ENCODE assay signal across 9 cellular contexts in genomic region chr17:48586355-48586924, GRCh38. TPM values are rescaled to one million over a fixed set of nuclear protein-coding genes. Genes with fewer than 3 reads are reported as not detected.
DNase-seq lines count a peak whose midpoint lies in the region; ATAC-seq and TF ChIP-seq lines count a peak whose summit lies in the region.
"Had no signal": no experiment of that assay in that cellular context is flagged by ENCODE, and none has a peak within 500 bp of the region (broad histone marks: within the 10 kb centered on the region; RNA-seq: fewer than 3 reads in every experiment).

No MANE protein-coding gene starts in this region.

- H3F3A ChIP-seq in smooth muscle cell (ENCODE audit: low read depth), result no peaks in the 10 kb centered on the region

- H3K4me3 ChIP-seq in esophagus squamous epithelium (peak overlapping the region; percentile 48 to 69 (median 63)), smooth muscle cell (peak overlapping the region; percentile 58)

- TF ChIP-seq CTCF in RWPE1 (conservative IDR thresholded peaks at IDR 0.05; ENCODE audit: low read depth), result no peak
- TF ChIP-seq CTCF in esophagus squamous epithelium (IDR thresholded peaks at IDR 0.05), result no peak
- TF ChIP-seq CTCF in smooth muscle cell (IDR thresholded peaks at IDR 0.05; ENCODE audit: borderline replicate concordance, insufficient read depth, poor library complexity, severe bottlenecking), result no peak

- H3K27ac ChIP-seq in RWPE1, result peak overlapping the region; percentile 65
- H3K27ac ChIP-seq in esophagus squamous epithelium, result peak overlapping the region; percentile 71 to 96 (median 86)
- H3K27ac ChIP-seq in smooth muscle cell (ENCODE audit: low read depth), result peak overlapping the region; percentile 1
- H3K27ac ChIP-seq: HL-60 had no signal

- DNase-seq in DMS79 treated with DMSO at 0.1 percent for 48 hours (lab: John Stamatoyannopoulos, UW) (peak; percentile 68), DMS79 (lab: John Stamatoyannopoulos, UW) (no peak), RWPE1 (ENCODE audit: low spot score) (no peak), esophagus squamous epithelium (lab: John Stamatoyannopoulos, UW) (no peak), smooth muscle cell (lab: John Stamatoyannopoulos, UW; ENCODE audit: unreplicated experiment) (no peak), superior temporal gyrus (ENCODE audit: extremely low spot score) (no peak)

- H3K27me3 ChIP-seq in esophagus squamous epithelium, result peaks cover 0 to 100% (median 0%) of the 10 kb centered on the region in 4 donors
- peaks cover 79% of the 10 kb centered on the region for H3K27me3 ChIP-seq in smooth muscle cell (ENCODE audit: low read depth)

- H3K4me1 ChIP-seq in esophagus squamous epithelium, result peaks cover 0 to 57% (median 20%) of the 10 kb centered on the region in 3 donors
- H3K4me1 ChIP-seq in smooth muscle cell (ENCODE audit: low read depth), result no peaks in the 10 kb centered on the region

- CTCF ChIA-PET in RWPE1 (lab: Yijun Ruan, JAX), result interaction anchor here (0.6 to 2.8 kb wide), 3 partner anchors 7 to 144 kb away, joined by 3 to 9 read pairs (median 7); no protein-coding TSS in a partner anchor

- H3K4me2 ChIP-seq in smooth muscle cell, result peak overlapping the region; percentile 86

- WGBS in esophagus squamous epithelium, 2 donors, result 34 to 43% methylated on average over 24 to 29 of the region's 29 CpGs
- WGBS in smooth muscle cell (ENCODE audit: low lambda C conversion rate), result 17% methylated on average over 29 of the region's 29 CpGs

- POLR2A ChIA-PET in RWPE1 (lab: Yijun Ruan, JAX; ENCODE audit: low non-redundant PET), result no interaction called here

- TF ChIP-seq POLR2A in esophagus squamous epithelium (IDR thresholded peaks at IDR 0.05), result no peak

- H3K9me3 ChIP-seq in esophagus squamous epithelium (no peaks in the 10 kb centered on the region), smooth muscle cell (replicated peaks; ENCODE audit: low read depth) (no peaks in the 10 kb centered on the region)

- ATAC-seq in HG03469 (IDR thresholded peaks at IDR 0.05; ENCODE audit: unreplicated experiment) (no peak), GM21526 (IDR thresholded peaks at IDR 0.05; ENCODE audit: low FRiP score, unreplicated experiment) (no peak)

- no peak overlapping the region for H3K9ac ChIP-seq in smooth muscle cell (ENCODE audit: low read depth)

- H4K20me1 ChIP-seq in smooth muscle cell (ENCODE audit: low read depth), result peaks cover 99% of the 10 kb centered on the region

- H3K36me3 ChIP-seq in esophagus squamous epithelium, result no peaks in the 10 kb centered on the region
- H3K36me3 ChIP-seq in smooth muscle cell (ENCODE audit: low read depth), result no peaks in the 10 kb centered on the region

- no peak overlapping the region for H2AFZ ChIP-seq in smooth muscle cell (ENCODE audit: low read depth)

- peaks cover 70% of the 10 kb centered on the region for H3K79me2 ChIP-seq in smooth muscle cell (ENCODE audit: low read depth)

- intact Hi-C loops in esophagus squamous epithelium (cut with DNase I), result no loop called here

RNA-seq across cellular contexts. Expression of gene HOXB3, which starts 3.6 kb away (rescaled TPM):
- total RNA-seq in esophagus squamous epithelium (10 to 100 TPM in 1 of 4 donors, 1 to 10 TPM in 3; 2.5 to 11.1 (median 5.8) TPM), smooth muscle cell (5.1 and 9.1 TPM in 2 replicates)
- polyA plus RNA-seq in smooth muscle cell, result 2.8 and 4.4 TPM in 2 replicates

RNA-seq across cellular contexts. Expression of gene HOXB5, which starts 7.1 kb away (rescaled TPM):
- total RNA-seq in esophagus squamous epithelium (not detected), smooth muscle cell (0.49 and 0.94 TPM in 2 replicates)
- polyA plus RNA-seq in smooth muscle cell, result 1.4 and 1.8 TPM in 2 replicates

RNA-seq across cellular contexts. Expression of gene HOXB4, which starts 8.3 kb away (rescaled TPM):
- total RNA-seq in esophagus squamous epithelium, result 1 to 10 TPM in 3 of 4 donors, under 1 TPM in 1; 0.27 to 2.9 (median 1.8) TPM
- total RNA-seq in smooth muscle cell, result 0.72 and 2.6 TPM in 2 replicates
- 0.96 and 1.0 TPM in 2 replicates for polyA plus RNA-seq in smooth muscle cell

RNA-seq across cellular contexts. Expression of gene HOXB6, which starts 18.3 kb away (rescaled TPM):
- total RNA-seq in esophagus squamous epithelium (1 to 10 TPM in 2 of 4 donors, not detected in 2; 1.3 to 3.1 TPM), smooth muscle cell (6.3 and 7.2 TPM in 2 replicates)
- 9.3 and 10.3 TPM in 2 replicates for polyA plus RNA-seq in smooth muscle cell

RNA-seq across cellular contexts. Expression of gene HOXB7, which starts 24.4 kb away (rescaled TPM):
- total RNA-seq in esophagus squamous epithelium, result under 1 TPM in 2 of 4 donors, not detected in 2; 0.38 to 0.64 TPM
- 13.7 and 16.1 TPM in 2 replicates for total RNA-seq in smooth muscle cell
- 29.7 and 33.4 TPM in 2 replicates for polyA plus RNA-seq in smooth muscle cell

Comparison
In these comparisons a context has a peak if more than half of its experiments do, and no peak if none do; other contexts are left out.
1. H3K27ac ChIP-seq: peak in every context shown above with its lines; median percentile 86 in esophagus squamous epithelium; 65 in RWPE1; 1 in smooth muscle cell.